ENCODE assay signal across 28 cellular contexts in the genomic region with DNA sequence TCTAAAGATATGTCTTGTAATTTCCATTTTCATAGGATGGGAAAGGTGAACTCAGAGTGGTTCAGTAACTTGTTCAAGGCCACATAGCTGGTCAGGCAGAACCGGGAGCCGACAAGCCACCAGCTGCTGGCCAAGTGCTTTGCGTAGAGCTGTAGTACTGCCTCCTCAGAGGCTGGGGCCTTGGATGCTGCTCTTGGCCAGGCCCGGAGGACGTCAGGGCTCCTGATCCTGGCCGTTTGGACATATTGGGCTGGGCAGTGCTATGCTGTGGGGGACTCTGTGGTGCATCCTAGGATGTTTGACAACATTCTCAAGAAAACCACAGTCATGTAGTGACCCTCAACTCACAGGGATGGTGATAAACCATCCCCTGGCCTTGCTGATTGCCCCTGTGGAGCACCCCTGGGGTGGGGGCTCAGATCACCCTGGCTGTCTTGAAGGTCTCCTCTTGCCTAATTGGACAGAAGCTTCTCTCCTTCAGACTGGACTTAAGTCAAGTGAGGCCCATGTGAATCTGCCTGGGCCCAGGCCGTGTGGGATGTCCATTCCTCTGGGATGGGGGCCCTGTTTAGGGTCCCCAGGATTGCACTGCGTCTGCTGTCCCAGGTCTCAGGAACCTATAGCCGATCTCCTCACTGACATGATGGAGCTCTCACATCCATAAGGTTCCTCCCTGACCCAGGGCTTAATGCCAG. TPM values are rescaled to one million over a fixed set of nuclear protein-coding genes. Genes with fewer than 3 reads are reported as not detected.
"Had no signal": no experiment of that assay in that cellular context is flagged by ENCODE, and none has a peak within 500 bp of the region (broad histone marks: within the 10 kb centered on the region; RNA-seq: fewer than 3 reads in every experiment).

No MANE protein-coding gene starts in this region.

- H3K4me3 ChIP-seq: adrenal gland, body of pancreas, dorsolateral prefrontal cortex, gastrocnemius medialis, hepatocyte, ovary, stomach, tibial nerve had no signal

- ATAC-seq: activated CD4-positive, alpha-beta T cell treated with anti-CD3 and anti-CD28 coated beads for 36 hours; body of pancreas; effector memory CD8-positive, alpha-beta T cell; gastrocnemius medialis; left colon; naive thymus-derived CD8-positive, alpha-beta T cell; sciatic nerve; SK-N-SH treated with all-trans-retinoic acid at 6 μM for 48 hours; stimulated activated naive B cell treated with anti-CD40 and anti-IgM and Interleukin-4, amounts not matched to agents 10 μg/mL and 1 μg/mL and 100 μg/mL, for 72 hours had no signal

- H3K36me3 Mint-ChIP-seq: activated naive CD8-positive, alpha-beta T cell treated with anti-CD3 and anti-CD28 coated beads for 36 hours; naive thymus-derived CD8-positive, alpha-beta T cell; stimulated activated naive B cell treated with anti-CD40 and anti-IgM and Interleukin-4, amounts not matched to agents 10 μg/mL and 1 μg/mL and 100 μg/mL, for 72 hours had no signal

- H3K4me3 Mint-ChIP-seq: activated CD4-positive, alpha-beta T cell treated with anti-CD3 and anti-CD28 coated beads for 36 hours; activated naive CD4-positive, alpha-beta T cell treated with anti-CD3 and anti-CD28 coated beads for 36 hours; activated naive CD8-positive, alpha-beta T cell treated with anti-CD3 and anti-CD28 coated beads for 36 hours; activated T-helper 1 cell treated with anti-CD3 and anti-CD28 coated beads, Interleukin-12 subunit alpha, Interleukin-12 subunit beta, Interleukin-2, Interleukin-4 antibody, amounts not matched to agents 30 ng/mL and 10 ng/mL and 1 ng/mL, durations not matched to agents 14 hours and 24 hours and 36 hours; effector memory CD8-positive, alpha-beta T cell; naive thymus-derived CD8-positive, alpha-beta T cell; stimulated activated naive B cell treated with anti-CD40 and anti-IgM and Interleukin-4, amounts not matched to agents 10 μg/mL and 1 μg/mL and 100 μg/mL, for 72 hours had no signal

- H3K36me3 ChIP-seq: adrenal gland, gastrocnemius medialis, ovary, stomach, tibial nerve had no signal

- H3K4me1 Mint-ChIP-seq: activated CD4-positive, alpha-beta T cell treated with anti-CD3 and anti-CD28 coated beads for 36 hours; activated naive CD8-positive, alpha-beta T cell treated with anti-CD3 and anti-CD28 coated beads for 36 hours; stimulated activated naive B cell treated with anti-CD40 and anti-IgM and Interleukin-4, amounts not matched to agents 10 μg/mL and 1 μg/mL and 100 μg/mL, for 72 hours had no signal

- H3K27me3 ChIP-seq: adrenal gland, body of pancreas, gastrocnemius medialis, hepatocyte, ovary, tibial nerve had no signal

- H3K9me3 Mint-ChIP-seq: activated naive CD4-positive, alpha-beta T cell treated with anti-CD3 and anti-CD28 coated beads for 36 hours; activated naive CD8-positive, alpha-beta T cell treated with anti-CD3 and anti-CD28 coated beads for 36 hours; activated T-helper 1 cell treated with anti-CD3 and anti-CD28 coated beads, Interleukin-12 subunit alpha, Interleukin-12 subunit beta, Interleukin-2, Interleukin-4 antibody, amounts not matched to agents 30 ng/mL and 10 ng/mL and 1 ng/mL, durations not matched to agents 14 hours and 24 hours and 36 hours; effector memory CD8-positive, alpha-beta T cell; naive thymus-derived CD8-positive, alpha-beta T cell; stimulated activated naive B cell treated with anti-CD40 and anti-IgM and Interleukin-4, amounts not matched to agents 10 μg/mL and 1 μg/mL and 100 μg/mL, for 72 hours had no signal

- H3K27ac ChIP-seq: adrenal gland, body of pancreas, dorsolateral prefrontal cortex, gastrocnemius medialis, hepatocyte, ovary, stomach, tibial nerve had no signal

- H3K27me3 Mint-ChIP-seq: activated naive CD8-positive, alpha-beta T cell treated with anti-CD3 and anti-CD28 coated beads for 36 hours; stimulated activated naive B cell treated with anti-CD40 and anti-IgM and Interleukin-4, amounts not matched to agents 10 μg/mL and 1 μg/mL and 100 μg/mL, for 72 hours had no signal

- H3K27ac Mint-ChIP-seq: activated naive CD4-positive, alpha-beta T cell treated with anti-CD3 and anti-CD28 coated beads for 36 hours; activated naive CD8-positive, alpha-beta T cell treated with anti-CD3 and anti-CD28 coated beads for 36 hours; activated T-helper 1 cell treated with anti-CD3 and anti-CD28 coated beads, Interleukin-12 subunit alpha, Interleukin-12 subunit beta, Interleukin-2, Interleukin-4 antibody, amounts not matched to agents 30 ng/mL and 10 ng/mL and 1 ng/mL, durations not matched to agents 14 hours and 24 hours and 36 hours; effector memory CD8-positive, alpha-beta T cell; naive thymus-derived CD8-positive, alpha-beta T cell; progenitor cell of endocrine pancreas; stimulated activated naive B cell treated with anti-CD40 and anti-IgM and Interleukin-4, amounts not matched to agents 10 μg/mL and 1 μg/mL and 100 μg/mL, for 72 hours had no signal

- DNase-seq: activated CD4-positive, alpha-beta T cell treated with anti-CD3 and anti-CD28 coated beads for 36 hours; activated naive CD4-positive, alpha-beta T cell treated with anti-CD3 and anti-CD28 coated beads for 36 hours; activated naive CD8-positive, alpha-beta T cell treated with anti-CD3 and anti-CD28 coated beads for 36 hours; activated T-cell treated with anti-CD3 and anti-CD28 coated beads for 4 hours; adrenal gland; effector memory CD8-positive, alpha-beta T cell; erythroblast; gastrocnemius medialis; kidney; left colon; ovary; stimulated activated CD4-positive, alpha-beta T cell treated with anti-CD3 and anti-CD28 coated beads, Interleukin-15, amount 100 ng/mL, for 24 hours; stimulated activated CD4-positive, alpha-beta T cell treated with anti-CD3 and anti-CD28 coated beads, Interleukin-2, amount 100 ng/mL, for 24 hours; stimulated activated naive B cell treated with anti-CD40 and anti-IgM and Interleukin-4, amounts not matched to agents 10 μg/mL and 1 μg/mL and 100 μg/mL, for 72 hours; stomach; T-helper 2 cell had no signal

- H3K4me1 ChIP-seq: adrenal gland, body of pancreas, gastrocnemius medialis, stomach had no signal

- H3K9me3 ChIP-seq: adrenal gland, body of pancreas, gastrocnemius medialis, ovary, stomach, tibial nerve had no signal

RNA-seq across cellular contexts. Expression of a gene that starts 1.5 kb away (rescaled TPM):
- total RNA-seq: activated CD4-positive, alpha-beta T cell treated with anti-CD3 and anti-CD28 coated beads for 36 hours; activated naive CD4-positive, alpha-beta T cell treated with anti-CD3 and anti-CD28 coated beads for 36 hours; activated naive CD8-positive, alpha-beta T cell treated with anti-CD3 and anti-CD28 coated beads for 36 hours; activated T-helper 1 cell treated with anti-CD3 and anti-CD28 coated beads, Interleukin-12 subunit alpha, Interleukin-12 subunit beta, Interleukin-2, Interleukin-4 antibody, amounts not matched to agents 30 ng/mL and 10 ng/mL and 1 ng/mL, durations not matched to agents 14 hours and 24 hours and 36 hours; adrenal gland; aorta; body of pancreas; dorsolateral prefrontal cortex; gastrocnemius medialis; hepatocyte; kidney; left colon; lower leg skin; naive thymus-derived CD8-positive, alpha-beta T cell; ovary; progenitor cell of endocrine pancreas; sciatic nerve; stomach; tibial nerve; urinary bladder had no signal

RNA-seq across cellular contexts. Expression of a gene that starts 20.4 kb away (rescaled TPM):
- total RNA-seq: activated T-helper 1 cell treated with anti-CD3 and anti-CD28 coated beads, Interleukin-12 subunit alpha, Interleukin-12 subunit beta, Interleukin-2, Interleukin-4 antibody, amounts not matched to agents 30 ng/mL and 10 ng/mL and 1 ng/mL, durations not matched to agents 14 hours and 24 hours and 36 hours; naive thymus-derived CD8-positive, alpha-beta T cell had no signal

RNA-seq across cellular contexts. Expression of a gene that starts 44.9 kb away (rescaled TPM):
- total RNA-seq: activated CD4-positive, alpha-beta T cell treated with anti-CD3 and anti-CD28 coated beads for 36 hours; activated naive CD4-positive, alpha-beta T cell treated with anti-CD3 and anti-CD28 coated beads for 36 hours; activated naive CD8-positive, alpha-beta T cell treated with anti-CD3 and anti-CD28 coated beads for 36 hours; activated T-helper 1 cell treated with anti-CD3 and anti-CD28 coated beads, Interleukin-12 subunit alpha, Interleukin-12 subunit beta, Interleukin-2, Interleukin-4 antibody, amounts not matched to agents 30 ng/mL and 10 ng/mL and 1 ng/mL, durations not matched to agents 14 hours and 24 hours and 36 hours; adrenal gland; aorta; dorsolateral prefrontal cortex; lower leg skin; naive thymus-derived CD8-positive, alpha-beta T cell; sciatic nerve; stomach; urinary bladder had no signal
